ENCODE assay signal across 8 cellular contexts in the genomic region with DNA sequence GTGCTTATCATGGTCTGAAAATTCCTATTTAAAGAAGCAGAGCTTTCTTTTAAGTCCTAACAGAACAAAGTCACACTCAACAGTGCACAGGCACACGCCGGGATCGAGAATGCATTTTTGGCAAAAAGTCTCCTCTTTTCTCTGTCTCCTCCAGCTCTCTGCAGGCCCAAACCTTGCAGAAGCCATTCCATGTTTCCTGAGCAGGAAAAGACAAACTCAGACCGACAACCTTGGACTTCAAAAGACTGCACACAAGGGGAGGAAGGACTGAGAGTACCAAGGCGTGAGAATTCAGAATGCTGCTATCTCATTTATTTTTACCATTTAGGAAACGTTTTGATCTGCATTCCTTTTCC.
A peak's percentile ranks its signal among the peaks of the same experiment; 100 is the strongest.
DNase-seq lines count a peak whose midpoint lies in the region; ATAC-seq and TF ChIP-seq lines count a peak whose summit lies in the region.

No MANE protein-coding gene starts in this region.

- TF ChIP-seq POLR2A in prostate gland (IDR thresholded peaks at IDR 0.05): no peak

- peak; percentile 47 for DNase-seq in RPMI8226
- DNase-seq in epithelial cell of proximal tubule (ENCODE audit: low read depth): no peak
- DNase-seq in prostate gland (ENCODE audit: low spot score): no peak
- no peak for DNase-seq in stimulated activated naive CD4-positive, alpha-beta T cell (lab: John Stamatoyannopoulos, UW)
- DNase-seq in hypothalamus (lab: John Stamatoyannopoulos, UW): no peak

- H3K4me2 ChIP-seq in DOHH2 (ENCODE audit: low read length): peak overlapping the region; percentile 92

- H3K9me2 ChIP-seq in DOHH2 (replicated peaks; ENCODE audit: control insufficient read depth, low read length): no peaks in the 10 kb centered on the region

- no peaks in the 10 kb centered on the region for H4K20me1 ChIP-seq in DOHH2 (ENCODE audit: control insufficient read depth, insufficient read depth, low read depth, low read length)

- H3K4me1 ChIP-seq in DOHH2 (ENCODE audit: control insufficient read depth, low read length) (peaks cover 54% of the 10 kb centered on the region), prostate gland (replicated peaks) (peaks cover 26% of the 10 kb centered on the region)

- ATAC-seq in HG03025 (IDR thresholded peaks at IDR 0.05; ENCODE audit: low FRiP score, unreplicated experiment): no peak
- no peak for ATAC-seq in GM18858 (IDR thresholded peaks at IDR 0.05; ENCODE audit: unreplicated experiment)

- intact Hi-C loops in prostate gland (cut with DNase I): loop anchor here (2.0 to 5.0 kb wide), 4 partner anchors 41 to 556 kb away; partner anchors contain the start of genes SSR3 and TIPARP

- no peak for TF ChIP-seq CTCF in DOHH2 (IDR thresholded peaks at IDR 0.05; ENCODE audit: low read depth, low read length, poor library complexity, severe bottlenecking)
- TF ChIP-seq CTCF in epithelial cell of proximal tubule (conservative IDR thresholded peaks at IDR 0.05; ENCODE audit: low read depth, low read length): no peak
- TF ChIP-seq CTCF in prostate gland (IDR thresholded peaks at IDR 0.05): no peak

- peaks cover 10% of the 10 kb centered on the region; the same call in 1 of the 2 replicates for H3F3A ChIP-seq in DOHH2 (ENCODE audit: control insufficient read depth, insufficient read depth)

- H3K27me3 ChIP-seq in DOHH2 (ENCODE audit: control insufficient read depth, low read length): no peaks in the 10 kb centered on the region
- H3K27me3 ChIP-seq in prostate gland (replicated peaks; ENCODE audit: insufficient read depth): no peaks in the 10 kb centered on the region

- WGBS in prostate gland: 0% methylated on average over 6 of the region's 6 CpGs

- H3K27ac ChIP-seq in DOHH2 (ENCODE audit: low read depth, low read length) (peak overlapping the region; percentile 93), prostate gland (peak overlapping the region; percentile 99)

- no peaks in the 10 kb centered on the region for H3K36me3 ChIP-seq in DOHH2 (ENCODE audit: control insufficient read depth, low read length)
- no peaks in the 10 kb centered on the region for H3K36me3 ChIP-seq in prostate gland

- no peaks in the 10 kb centered on the region for H3K79me2 ChIP-seq in DOHH2 (ENCODE audit: control insufficient read depth, low read length)

- peak overlapping the region; percentile 86 for H3K4me3 ChIP-seq in DOHH2 (ENCODE audit: low read length)
- H3K4me3 ChIP-seq in epithelial cell of proximal tubule (ENCODE audit: low read depth, low read length): peak overlapping the region; percentile 66
- H3K4me3 ChIP-seq in prostate gland: peak overlapping the region; percentile 40 to 59

- H3K9me3 ChIP-seq in DOHH2 (ENCODE audit: control insufficient read depth, insufficient read depth, low read length): no peaks in the 10 kb centered on the region
- H3K9me3 ChIP-seq in prostate gland: no peaks in the 10 kb centered on the region
